In genomic region chr3:129230311-129231019, GRCh38 we compare ENCODE assay signal across 8 cellular contexts. TPM values are rescaled to one million over a fixed set of nuclear protein-coding genes. Genes with fewer than 3 reads are reported as not detected.
DNase-seq lines count a peak whose midpoint lies in the region; ATAC-seq and TF ChIP-seq lines count a peak whose summit lies in the region.

No MANE protein-coding gene starts in this region.

- H3K4me1 ChIP-seq in skeletal muscle tissue (ENCODE audit: control insufficient read depth in 3 of 3, insufficient read depth in 3 of 3, low read length in 3 of 3), result peaks cover 26 to 39% (median 31%) of the 10 kb centered on the region in 3 donors

- no peaks in the 10 kb centered on the region for H3K27me3 ChIP-seq in skeletal muscle tissue (ENCODE audit: control insufficient read depth in 3 of 3, insufficient read depth in 3 of 3, low read length in 3 of 3)

- H3K27ac ChIP-seq in skeletal muscle tissue (ENCODE audit: low read depth, low read length), result peak overlapping the region; percentile 54

- ATAC-seq in HG02759 (IDR thresholded peaks at IDR 0.05; ENCODE audit: unreplicated experiment) (peak; percentile 35), SK-N-SH treated with all-trans-retinoic acid at 6 μM for 48 hours (peak; percentile 78), esophagus mucosa (peak; percentile 82), HG03039 (IDR thresholded peaks at IDR 0.05; ENCODE audit: unreplicated experiment) (no peak), HG03045 (IDR thresholded peaks at IDR 0.05; ENCODE audit: unreplicated experiment) (no peak)

- no peaks in the 10 kb centered on the region for H3K9me3 ChIP-seq in skeletal muscle tissue (ENCODE audit: control insufficient read depth in 3 of 3, low read length in 3 of 3)

- no peaks in the 10 kb centered on the region for H3K36me3 ChIP-seq in skeletal muscle tissue (ENCODE audit: control insufficient read depth in 3 of 3, insufficient read depth in 3 of 3, low read length in 3 of 3)

- DNase-seq in posterior vena cava (ENCODE audit: low spot score) (no peak), NCI-H1436 treated with DMSO at 0.1 percent for 48 hours (lab: John Stamatoyannopoulos, UW) (no peak)

- intact Hi-C loops in posterior vena cava (cut with DNase I), result no loop called here

- H3K9ac ChIP-seq in skeletal muscle tissue (ENCODE audit: low read depth in 1 of 3, low read length in 3 of 3), result no peak overlapping the region

- H3K4me3 ChIP-seq in skeletal muscle tissue (ENCODE audit: low read length in 3 of 3), result no peak overlapping the region

TF ChIP-seq in SK-N-SH treated with all-trans-retinoic acid at 6 μM for 48 hours, 23 proteins besides CTCF, POLR2A, EP300 and RAD21:
- TF ChIP-seq OSR1 (CRISPR knock-in tag; IDR thresholded peaks at IDR 0.05) (no peak), ARNTL (CRISPR knock-in tag; IDR thresholded peaks at IDR 0.05; ENCODE audit: borderline replicate concordance, low read depth) (no peak), ZNF70 (CRISPR knock-in tag; IDR thresholded peaks at IDR 0.05) (no peak), ZFP3 (CRISPR knock-in tag; IDR thresholded peaks at IDR 0.05) (0 out of 2 replicates have a peak, but pooled peaks have one; percentile 34)
TF ChIP-seq in SK-N-SH treated with all-trans-retinoic acid at 6 μM for 48 hours: peak in this region for 1.

RNA-seq across cellular contexts. Expression of gene COPG1, which starts 18.9 kb away (rescaled TPM):
- 87.8 TPM for total RNA-seq in esophagus mucosa
- 120 TPM for total RNA-seq in skeletal muscle tissue
- 100 to 1,000 TPM; 139 to 143 TPM for total RNA-seq in posterior vena cava

RNA-seq across cellular contexts. Expression of gene CNBP, which starts 46.8 kb away (rescaled TPM):
- total RNA-seq in esophagus mucosa (236 TPM), skeletal muscle tissue (228 TPM), posterior vena cava (100 to 1,000 TPM; 267 to 284 TPM)

RNA-seq across cellular contexts. Expression of gene HMCES, which starts 48.2 kb away (rescaled TPM):
- 37.2 TPM for total RNA-seq in esophagus mucosa
- total RNA-seq in skeletal muscle tissue, result 17.2 TPM
- total RNA-seq in posterior vena cava, result 10 to 100 TPM; 24.5 to 25.2 TPM

Comparison
In these comparisons a context has a peak if more than half of its experiments do, and no peak if none do; other contexts are left out.
1. ATAC-seq: peak in HG02759 (single experiment), SK-N-SH treated with all-trans-retinoic acid at 6 μM for 48 hours (single experiment) and esophagus mucosa (single experiment); none in HG03039 (single experiment) and HG03045 (single experiment).